ENCODE assay signal across 1 cellular context in the genomic region with DNA sequence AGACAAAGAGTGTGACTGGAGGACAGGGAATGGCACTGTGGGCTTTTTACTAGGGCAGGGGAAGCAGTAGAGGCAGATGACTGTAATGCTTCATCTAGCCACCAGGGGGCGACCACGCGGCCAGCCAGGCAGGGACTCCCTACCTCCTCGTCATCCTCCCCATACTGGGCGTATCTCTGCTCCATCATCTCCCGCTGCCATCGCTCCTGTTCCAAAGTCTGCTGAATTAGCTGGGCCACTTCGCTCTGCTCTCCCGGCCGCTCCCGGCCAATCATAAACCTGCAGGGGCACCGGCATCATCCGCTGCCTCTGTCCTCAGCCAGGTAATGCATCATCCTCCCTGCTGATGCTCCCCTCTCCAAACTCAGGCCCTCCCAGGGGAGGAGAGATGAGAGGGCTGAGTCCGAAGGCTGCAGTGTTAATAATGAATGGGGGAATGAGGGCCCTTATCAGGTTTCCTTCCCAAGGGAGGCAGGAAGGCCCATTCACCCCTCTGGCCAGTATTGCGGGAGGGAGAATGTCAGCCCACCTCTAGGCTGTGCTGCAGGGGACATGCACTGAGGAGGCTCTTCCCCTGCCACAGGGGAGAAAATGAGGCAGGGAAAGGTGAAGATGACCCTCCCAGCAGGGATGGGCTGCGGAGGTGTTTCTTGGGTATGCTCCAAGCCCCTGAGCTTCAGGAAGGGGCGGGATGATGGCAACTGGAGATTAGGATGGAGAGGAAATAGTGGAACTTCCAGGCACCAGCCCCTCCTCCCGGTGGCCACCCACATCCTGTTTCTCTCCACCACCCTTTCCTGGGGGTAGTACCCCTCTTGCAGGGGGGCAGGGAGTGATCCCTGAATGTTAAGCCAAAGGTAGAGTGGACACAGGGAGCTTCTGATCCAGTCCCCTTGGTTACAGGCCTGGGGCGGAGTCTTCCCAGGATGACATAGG.
TF ChIP-seq lines count a peak whose summit lies in the region.

No MANE protein-coding gene starts in this region.

TF ChIP-seq in A549, 52 proteins besides CTCF, POLR2A, EP300 and RAD21 (continued from another document):
- TF ChIP-seq ZSCAN20 (CRISPR knock-in tag; IDR thresholded peaks at IDR 0.05) (no peak), CHD4 (IDR thresholded peaks at IDR 0.05; ENCODE audit: borderline replicate concordance) (no peak), HOXB13 (CRISPR knock-in tag; IDR thresholded peaks at IDR 0.05; ENCODE audit: low read depth) (no peak), CEBPB (IDR thresholded peaks at IDR 0.05) (no peak), USF2 (IDR thresholded peaks at IDR 0.05) (no peak), HOXB5 (CRISPR knock-in tag; IDR thresholded peaks at IDR 0.05) (no peak), JUNB (IDR thresholded peaks at IDR 0.05) (no peak), ESRRA (IDR thresholded peaks at IDR 0.05; ENCODE audit: borderline replicate concordance, low read length) (no peak), EHMT2 (IDR thresholded peaks at IDR 0.05; ENCODE audit: low read depth) (no peak), HEYL (CRISPR knock-in tag; IDR thresholded peaks at IDR 0.05) (no peak), FOSL2 (IDR thresholded peaks at IDR 0.05) (no peak), FOSL2 (CRISPR knock-in tag; IDR thresholded peaks at IDR 0.05) (peak; percentile 45; the same call in 1 of the 2 replicates), JUN (IDR thresholded peaks at IDR 0.05) (peak in 1 of 2 experiments; percentile 46; a peak in 1 of 5 replicates), RCOR1 (IDR thresholded peaks at IDR 0.05; ENCODE audit: low read depth, low read length) (no peak), CHD2 (IDR thresholded peaks at IDR 0.05; ENCODE audit: low read length, partially characterized antibody) (no peak), HMGXB4 (CRISPR knock-in tag; IDR thresholded peaks at IDR 0.05; ENCODE audit: borderline replicate concordance) (no peak), RNF2 (IDR thresholded peaks at IDR 0.05; ENCODE audit: borderline replicate concordance, low read depth) (no peak), RFX5 (IDR thresholded peaks at IDR 0.05) (no peak), ELK1 (IDR thresholded peaks at IDR 0.05; ENCODE audit: low read depth, low read length) (no peak), TP53 (CRISPR knock-in tag; IDR thresholded peaks at IDR 0.05) (no peak), CBX8 (IDR thresholded peaks at IDR 0.05) (no peak), MAZ (IDR thresholded peaks at IDR 0.05; ENCODE audit: borderline replicate concordance, low read depth, low read length) (peak; percentile 80; the same call in 1 of the 2 replicates), SREBF2 (IDR thresholded peaks at IDR 0.05) (no peak), NPAS2 (CRISPR knock-in tag; IDR thresholded peaks at IDR 0.05; ENCODE audit: borderline replicate concordance) (no peak), NFE2L2 (conservative IDR thresholded peaks at IDR 0.05; ENCODE audit: low read length) (no peak), SMC3 (IDR thresholded peaks at IDR 0.05) (peak; percentile 70), POLR2AphosphoS2 (conservative IDR thresholded peaks at IDR 0.05; ENCODE audit: low read length) (no peak), KDM5A (IDR thresholded peaks at IDR 0.05) (no peak), EHF (CRISPR knock-in tag; IDR thresholded peaks at IDR 0.05) (no peak), HDAC2 (IDR thresholded peaks at IDR 0.05) (no peak)
- TF ChIP-seq, protein P1, sequence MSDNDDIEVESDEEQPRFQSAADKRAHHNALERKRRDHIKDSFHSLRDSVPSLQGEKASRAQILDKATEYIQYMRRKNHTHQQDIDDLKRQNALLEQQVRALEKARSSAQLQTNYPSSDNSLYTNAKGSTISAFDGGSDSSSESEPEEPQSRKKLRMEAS (IDR thresholded peaks at IDR 0.05), result peak; percentile 61; the same call in 1 of the 2 replicates
- TF ChIP-seq, protein P2, sequence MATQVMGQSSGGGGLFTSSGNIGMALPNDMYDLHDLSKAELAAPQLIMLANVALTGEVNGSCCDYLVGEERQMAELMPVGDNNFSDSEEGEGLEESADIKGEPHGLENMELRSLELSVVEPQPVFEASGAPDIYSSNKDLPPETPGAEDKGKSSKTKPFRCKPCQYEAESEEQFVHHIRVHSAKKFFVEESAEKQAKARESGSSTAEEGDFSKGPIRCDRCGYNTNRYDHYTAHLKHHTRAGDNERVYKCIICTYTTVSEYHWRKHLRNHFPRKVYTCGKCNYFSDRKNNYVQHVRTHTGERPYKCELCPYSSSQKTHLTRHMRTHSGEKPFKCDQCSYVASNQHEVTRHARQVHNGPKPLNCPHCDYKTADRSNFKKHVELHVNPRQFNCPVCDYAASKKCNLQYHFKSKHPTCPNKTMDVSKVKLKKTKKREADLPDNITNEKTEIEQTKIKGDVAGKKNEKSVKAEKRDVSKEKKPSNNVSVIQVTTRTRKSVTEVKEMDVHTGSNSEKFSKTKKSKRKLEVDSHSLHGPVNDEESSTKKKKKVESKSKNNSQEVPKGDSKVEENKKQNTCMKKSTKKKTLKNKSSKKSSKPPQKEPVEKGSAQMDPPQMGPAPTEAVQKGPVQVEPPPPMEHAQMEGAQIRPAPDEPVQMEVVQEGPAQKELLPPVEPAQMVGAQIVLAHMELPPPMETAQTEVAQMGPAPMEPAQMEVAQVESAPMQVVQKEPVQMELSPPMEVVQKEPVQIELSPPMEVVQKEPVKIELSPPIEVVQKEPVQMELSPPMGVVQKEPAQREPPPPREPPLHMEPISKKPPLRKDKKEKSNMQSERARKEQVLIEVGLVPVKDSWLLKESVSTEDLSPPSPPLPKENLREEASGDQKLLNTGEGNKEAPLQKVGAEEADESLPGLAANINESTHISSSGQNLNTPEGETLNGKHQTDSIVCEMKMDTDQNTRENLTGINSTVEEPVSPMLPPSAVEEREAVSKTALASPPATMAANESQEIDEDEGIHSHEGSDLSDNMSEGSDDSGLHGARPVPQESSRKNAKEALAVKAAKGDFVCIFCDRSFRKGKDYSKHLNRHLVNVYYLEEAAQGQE (IDR thresholded peaks at IDR 0.05), result no peak
- TF ChIP-seq, protein P3, sequence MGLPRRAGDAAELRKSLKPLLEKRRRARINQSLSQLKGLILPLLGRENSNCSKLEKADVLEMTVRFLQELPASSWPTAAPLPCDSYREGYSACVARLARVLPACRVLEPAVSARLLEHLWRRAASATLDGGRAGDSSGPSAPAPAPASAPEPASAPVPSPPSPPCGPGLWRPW (IDR thresholded peaks at IDR 0.05), result no peak
